ENCODE assay signal across 2 cellular contexts in the genomic region with DNA sequence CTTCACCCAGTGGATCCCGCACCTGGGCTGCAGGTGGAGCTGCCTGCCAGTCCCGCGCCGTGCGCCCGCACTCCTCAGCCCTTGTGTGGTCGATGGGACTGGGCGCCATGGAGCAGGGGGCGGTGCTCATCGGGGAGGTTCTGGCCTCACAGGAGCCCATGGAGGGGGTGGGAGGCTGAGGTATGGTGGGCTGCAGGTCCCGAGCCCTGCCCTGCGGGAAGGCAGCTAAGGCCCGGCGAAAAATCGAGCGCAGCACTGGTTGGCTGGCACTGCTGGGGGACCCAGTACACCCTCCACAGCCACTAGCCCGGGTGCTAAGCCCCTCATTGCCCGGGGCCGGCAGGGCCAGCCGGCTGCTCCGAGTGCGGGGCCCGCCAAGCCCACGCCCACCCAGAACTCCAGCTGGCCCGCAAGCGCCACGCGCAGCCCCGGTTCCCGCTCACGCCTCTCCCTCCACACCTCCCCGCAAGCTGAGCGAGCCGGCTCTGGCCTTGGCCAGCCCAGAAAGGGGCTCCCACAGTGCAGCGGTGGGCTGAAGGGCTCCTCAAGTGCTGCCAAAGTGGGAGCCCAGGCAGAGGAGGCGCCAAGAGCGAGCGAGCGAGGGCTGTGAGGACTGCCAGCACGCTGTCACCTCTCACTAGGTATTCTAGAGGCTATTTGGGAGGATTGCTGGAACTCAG. TPM values are rescaled to one million over a fixed set of nuclear protein-coding genes. Genes with fewer than 3 reads are reported as not detected.
"Had no signal": no experiment of that assay in that cellular context is flagged by ENCODE, and none has a peak within 500 bp of the region (broad histone marks: within the 10 kb centered on the region; RNA-seq: fewer than 3 reads in every experiment).

No MANE protein-coding gene starts in this region.

RNA-seq across cellular contexts. Expression of a gene that starts 32.8 kb away (rescaled TPM):
- total RNA-seq: HT1080, K562 had no signal
